4 cellular contexts compared by ENCODE assay signal in genomic region chr13:71183352-71183751, GRCh38.
DNase-seq lines count a peak whose midpoint lies in the region; ATAC-seq, FAIRE-seq and TF ChIP-seq lines count a peak whose summit lies in the region.
"Not testable (repeated sequence)": the region's sequence is repeated elsewhere in the genome, so short reads cannot be mapped to it uniquely, and the experiment has no call there.

No MANE protein-coding gene starts in this region.

- H3K56ac ChIP-seq in IMR-90 (ENCODE audit: extremely low read depth, insufficient read depth, low read length) = not testable (repeated sequence)

- H3K4me3 ChIP-seq in IMR-90 (ENCODE audit: insufficient read depth, low read depth, low read length); K562; HepG2 (replicated peaks in 1 of 3; ENCODE audit: insufficient read depth in 1 of 3, low read depth in 2 of 3, low read length in 3 of 3): not testable (repeated sequence)

- TF ChIP-seq CTCF in IMR-90 (conservative IDR thresholded peaks at IDR 0.05; ENCODE audit: low read depth, low read length); K562 (IDR thresholded peaks at IDR 0.05 in 2 of 3, conservative IDR thresholded peaks at IDR 0.05 in 1 of 3; ENCODE audit: insufficient read depth in 2 of 3, low read depth in 1 of 3, low read length in 3 of 3); HepG2 (CRISPR knock-in tag; IDR thresholded peaks at IDR 0.05): not testable (repeated sequence)

- not testable (repeated sequence) for ATAC-seq in IMR-90 (ENCODE audit: low read depth); K562; HepG2

- not testable (repeated sequence) for H2BK15ac ChIP-seq in IMR-90 (ENCODE audit: low read depth, low read length)

- TF ChIP-seq POLR2A in IMR-90 (IDR thresholded peaks at IDR 0.05; ENCODE audit: low read depth, low read length); K562 (conservative IDR thresholded peaks at IDR 0.05); HepG2 (IDR thresholded peaks at IDR 0.05; ENCODE audit: insufficient read depth in 1 of 2, low read depth in 2 of 2, low read length in 2 of 2): not testable (repeated sequence)

- H3K36me3 ChIP-seq in IMR-90 (ENCODE audit: control insufficient read depth, insufficient read depth, low read length); K562 (ENCODE audit: control insufficient read depth, insufficient read depth, low read length); HepG2 (replicated peaks in 1 of 2; ENCODE audit: control insufficient read depth in 1 of 2, insufficient read depth in 2 of 2, low read length in 2 of 2): not testable (repeated sequence)

- in situ Hi-C loops in IMR-90 (cut with MboI; ENCODE audit: low sequenced_read_pairs); K562 (cut with MboI); HepG2 (cut with HindIII; ENCODE audit: extremely low pct_ligation_motif_present, low pct_unique_long_range_greater_than_20kb): not testable (repeated sequence)

- not testable (repeated sequence) for H3K4me2 ChIP-seq in IMR-90 (ENCODE audit: low read depth, low read length); K562 (ENCODE audit: insufficient read depth, low read length); HepG2 (ENCODE audit: low read depth, low read length)

- not testable (repeated sequence) for H4K91ac ChIP-seq in IMR-90 (ENCODE audit: insufficient read depth, low read depth, low read length)

- not testable (repeated sequence) for H3K27me3 ChIP-seq in IMR-90 (ENCODE audit: control insufficient read depth, insufficient read depth, low read length); K562 (ENCODE audit: control insufficient read depth in 2 of 2, insufficient read depth in 2 of 2, low read length in 2 of 2); HepG2 (ENCODE audit: control insufficient read depth in 1 of 2, insufficient read depth in 2 of 2, low read length in 2 of 2)

- not testable (repeated sequence) for H2AFZ ChIP-seq in IMR-90 (replicated peaks; ENCODE audit: low read length, poor library complexity); K562 (ENCODE audit: low read depth, low read length); HepG2 (ENCODE audit: low read length)

- H4K8ac ChIP-seq in IMR-90 (ENCODE audit: low read depth in 2 of 2, low read length in 2 of 2) = not testable (repeated sequence)

- not testable (repeated sequence) for H3K79me2 ChIP-seq in K562 (ENCODE audit: control insufficient read depth, insufficient read depth, low read length); HepG2 (ENCODE audit: insufficient read depth, low read length)

- CTCF ChIA-PET in IMR-90 (lab: Yijun Ruan, JAX) = interaction anchor here (0.8 kb wide), 1 partner anchor 21 kb away, joined by 3 read pairs; no protein-coding TSS in a partner anchor
- CTCF ChIA-PET in K562 (lab: Yijun Ruan, JAX; ENCODE audit: low intra/inter-chr PET ratio); HepG2 (lab: Yijun Ruan, JAX; ENCODE audit: low intra/inter-chr PET ratio, low total read pairs): not testable (repeated sequence)

- H3K27ac ChIP-seq in IMR-90 (ENCODE audit: insufficient read depth, low read length); K562 (ENCODE audit: extremely low read depth, low read depth, low read length); HepG2 (ENCODE audit: extremely low read length, insufficient read depth, low read length): not testable (repeated sequence)

- TF ChIP-seq RAD21 in IMR-90 (IDR thresholded peaks at IDR 0.05; ENCODE audit: low read length); K562 (CRISPR knock-in tag; conservative IDR thresholded peaks at IDR 0.05 in 1 of 2, IDR thresholded peaks at IDR 0.05 in 1 of 2); HepG2 (CRISPR knock-in tag; IDR thresholded peaks at IDR 0.05): not testable (repeated sequence)

- not testable (repeated sequence) for H4K20me1 ChIP-seq in IMR-90 (ENCODE audit: insufficient read depth, low read length); K562 (replicated peaks; ENCODE audit: control insufficient read depth, insufficient read depth, low read length); HepG2 (ENCODE audit: insufficient read depth, low read length)

- H3K23ac ChIP-seq in IMR-90 (ENCODE audit: low read depth, low read length) = not testable (repeated sequence)

- not testable (repeated sequence) for H3K79me1 ChIP-seq in IMR-90 (ENCODE audit: low read depth in 1 of 2, low read length in 2 of 2)

- not testable (repeated sequence) for H3K9me3 ChIP-seq in IMR-90 (ENCODE audit: control insufficient read depth, insufficient read depth, low read length); K562 (replicated peaks; ENCODE audit: control insufficient read depth, insufficient read depth, low read depth, low read length); HepG2 (ENCODE audit: low read length)

- H2BK5ac ChIP-seq in IMR-90 (ENCODE audit: low read depth, low read length, poor library complexity, severe bottlenecking) = not testable (repeated sequence)

- dilution Hi-C loops in IMR-90 (cut with HindIII; ENCODE audit: low sequenced_read_pairs, unreplicated experiment) = not testable (repeated sequence)

- H2AK5ac ChIP-seq in IMR-90 (ENCODE audit: low read depth, low read length) = not testable (repeated sequence)

- not testable (repeated sequence) for H2BK20ac ChIP-seq in IMR-90 (ENCODE audit: low read depth, low read length)

- H3K4me1 ChIP-seq in IMR-90 (ENCODE audit: control insufficient read depth, insufficient read depth, low read length); K562 (replicated peaks in 1 of 2; ENCODE audit: control insufficient read depth in 2 of 2, insufficient read depth in 2 of 2, low read length in 2 of 2); HepG2 (ENCODE audit: insufficient read depth, low read length): not testable (repeated sequence)

- not testable (repeated sequence) for H4K5ac ChIP-seq in IMR-90 (ENCODE audit: low read depth, low read length)

- POLR2A ChIA-PET in IMR-90 (lab: Charles Lee; ENCODE audit: unreplicated experiment); K562 (lab: Yijun Ruan, JAX); HepG2 (lab: Yijun Ruan, JAX): not testable (repeated sequence)

- H3K4ac ChIP-seq in IMR-90 (ENCODE audit: low read depth, low read length) = not testable (repeated sequence)

- intact Hi-C loops in IMR-90 (cut with micrococcal nuclease); K562 (cut with micrococcal nuclease); HepG2 (cut with micrococcal nuclease; ENCODE audit: unreplicated experiment): not testable (repeated sequence)

- FAIRE-seq in K562 (lab: Jason Lieb, UNC); HepG2 (lab: Jason Lieb, UNC): not testable (repeated sequence)
- peak; percentile 10 for FAIRE-seq in frontal cortex (lab: Jason Lieb, UNC)

- not testable (repeated sequence) for DNase-seq in IMR-90; K562 (ENCODE audit: extremely low read depth in 1 of 4, low spot score in 3 of 4); frontal cortex (ENCODE audit: low spot score in 2 of 2); HepG2 (ENCODE audit: low spot score)

- H3K9me1 ChIP-seq in IMR-90 (ENCODE audit: insufficient read depth, low read length); K562 (ENCODE audit: control insufficient read depth, insufficient read depth, low read length): not testable (repeated sequence)

- not testable (repeated sequence) for H2BK120ac ChIP-seq in IMR-90 (ENCODE audit: low read depth, low read length)

- WGBS in IMR-90 (ENCODE audit: extremely low coverage in 2 of 2, insufficient read length in 1 of 2), 2 experiments = no CpG with 5 or more reads among the region's 1 CpG
- 14% methylated on average over 1 of the region's 1 CpG for WGBS in K562 (ENCODE audit: insufficient coverage, low coverage, missing lambda C conversion rate)
- WGBS in HepG2 (ENCODE audit: low lambda C conversion rate) = 13% methylated on average over 1 of the region's 1 CpG

- BruUV-seq in IMR-90 (replicated peaks; lab: Mats Ljungman, UMichigan); K562 (replicated peaks; lab: Mats Ljungman, UMichigan); HepG2 (replicated peaks; lab: Mats Ljungman, UMichigan): not testable (repeated sequence)

- H2AK9ac ChIP-seq in IMR-90 (replicated peaks; ENCODE audit: low read depth, low read length, poor library complexity) = not testable (repeated sequence)

- H3K9ac ChIP-seq in IMR-90 (ENCODE audit: low read depth, low read length); K562 (ENCODE audit: insufficient read depth in 1 of 2, low read depth in 2 of 2, low read length in 2 of 2); HepG2 (ENCODE audit: insufficient read depth, low read depth, low read length): not testable (repeated sequence)

- H3K14ac ChIP-seq in IMR-90 (replicated peaks; ENCODE audit: low read depth, low read length) = not testable (repeated sequence)

- not testable (repeated sequence) for TF ChIP-seq EP300 in K562 (IDR thresholded peaks at IDR 0.05; ENCODE audit: low read length); HepG2 (IDR thresholded peaks at IDR 0.05; ENCODE audit: low read depth in 2 of 2, low read length in 2 of 2); HepG2 (CRISPR knock-in tag; IDR thresholded peaks at IDR 0.05; ENCODE audit: borderline replicate concordance)

- not testable (repeated sequence) for H3K18ac ChIP-seq in IMR-90 (ENCODE audit: low read depth, low read length)

TF ChIP-seq in IMR-90, 13 proteins besides CTCF, POLR2A, EP300 and RAD21:
- peak; percentile 48; the same call in 1 of the 2 replicates for TF ChIP-seq MAFK (IDR thresholded peaks at IDR 0.05; ENCODE audit: low read depth, low read length)
TF ChIP-seq in IMR-90: peak in this region for 1; not testable (repeated sequence) for 12.

TF ChIP-seq in K562, 482 proteins besides CTCF, POLR2A, EP300 and RAD21:
- peak; percentile 72 for TF ChIP-seq ZNF316 (IDR thresholded peaks at IDR 0.05)
- peak; percentile 22; the same call in 1 of the 2 replicates for TF ChIP-seq C11orf30 (IDR thresholded peaks at IDR 0.05; ENCODE audit: low read depth)
- TF ChIP-seq MAFG (tag; conservative IDR thresholded peaks at IDR 0.05) = peak; percentile 37

TF ChIP-seq in HepG2, 621 proteins besides CTCF, POLR2A, EP300 and RAD21 (continues in another document):
- peak; percentile 15 to 75; a peak in 3 of 4 replicates for TF ChIP-seq MAFK (conservative IDR thresholded peaks at IDR 0.05 in 1 of 2, IDR thresholded peaks at IDR 0.05 in 1 of 2; ENCODE audit: low read length in 2 of 2)
